In genomic region chr20:2688041-2688591, GRCh38 we compare ENCODE assay signal across 2 cellular contexts.
TF ChIP-seq lines count a peak whose summit lies in the region.

No MANE protein-coding gene starts in this region.

TF ChIP-seq in WTC11, 78 proteins besides CTCF, POLR2A, EP300 and RAD21 (continued from another document):
- TF ChIP-seq MXD4 (CRISPR knock-in tag; IDR thresholded peaks at IDR 0.05; ENCODE audit: borderline replicate concordance), result no peak
- no peak for TF ChIP-seq JAZF1 (CRISPR knock-in tag; IDR thresholded peaks at IDR 0.05)
- TF ChIP-seq E2F4 (CRISPR knock-in tag; IDR thresholded peaks at IDR 0.05; ENCODE audit: borderline replicate concordance, low read depth), result no peak
- TF ChIP-seq PRDM15 (CRISPR knock-in tag; IDR thresholded peaks at IDR 0.05), result no peak
- no peak for TF ChIP-seq GTF2I (CRISPR knock-in tag; conservative IDR thresholded peaks at IDR 0.05)
- no peak for TF ChIP-seq FOXP4 (CRISPR knock-in tag; IDR thresholded peaks at IDR 0.05)
- TF ChIP-seq STAT6 (CRISPR knock-in tag; conservative IDR thresholded peaks at IDR 0.05; ENCODE audit: low read depth), result no peak
- no peak for TF ChIP-seq IRF2 (CRISPR knock-in tag; IDR thresholded peaks at IDR 0.05; ENCODE audit: borderline replicate concordance, low read depth)
TF ChIP-seq in WTC11: peak in this region for 0.

TF ChIP-seq in liver, 16 proteins besides CTCF, POLR2A, EP300 and RAD21 (continued from another document):
- TF ChIP-seq YY1 (IDR thresholded peaks at IDR 0.05) (no peak), TAF1 (conservative IDR thresholded peaks at IDR 0.05) (no peak), EGR1 (IDR thresholded peaks at IDR 0.05; ENCODE audit: low read depth in 2 of 2) (no peak), JUND (IDR thresholded peaks at IDR 0.05) (no peak)
TF ChIP-seq in liver: peak in this region for 0.
